Comparison of ENCODE assay signal across 8 cellular contexts in genomic region chr4:76984788-76985211, GRCh38. TPM values are rescaled to one million over a fixed set of nuclear protein-coding genes. Genes with fewer than 3 reads are reported as not detected.
A peak's percentile ranks its signal among the peaks of the same experiment; 100 is the strongest.
DNase-seq lines count a peak whose midpoint lies in the region; ATAC-seq and TF ChIP-seq lines count a peak whose summit lies in the region.
"Had no signal": no experiment of that assay in that cellular context is flagged by ENCODE, and none has a peak within 500 bp of the region (broad histone marks: within the 10 kb centered on the region; RNA-seq: fewer than 3 reads in every experiment).

No MANE protein-coding gene starts in this region.

- no peaks in the 10 kb centered on the region for H3K27me3 ChIP-seq in dorsolateral prefrontal cortex

- H3K36me3 Mint-ChIP-seq in activated CD4-positive, alpha-beta T cell treated with anti-CD3 and anti-CD28 coated beads, Interleukin-2, amount 10 ng/mL, durations not matched to agents 24 days and 14 days (ENCODE audit: low read depth): no peaks in the 10 kb centered on the region

- ATAC-seq in GM19452 (IDR thresholded peaks at IDR 0.05; ENCODE audit: unreplicated experiment): no peak

- WGBS in mesodermal cell (ENCODE audit: insufficient coverage in 2 of 2), 2 experiments: 45 to 68% methylated on average over 2 to 6 of the region's 7 CpGs

- peaks cover 38% of the 10 kb centered on the region for H3K4me1 Mint-ChIP-seq in activated CD4-positive, alpha-beta T cell treated with anti-CD3 and anti-CD28 coated beads, Interleukin-2, amount 10 ng/mL, durations not matched to agents 24 days and 14 days

- peaks cover 20% of the 10 kb centered on the region for H3K27me3 Mint-ChIP-seq in activated CD4-positive, alpha-beta T cell treated with anti-CD3 and anti-CD28 coated beads, Interleukin-2, amount 10 ng/mL, durations not matched to agents 24 days and 14 days

- H3K27ac Mint-ChIP-seq in activated CD4-positive, alpha-beta T cell treated with anti-CD3 and anti-CD28 coated beads, Interleukin-2, amount 10 ng/mL, durations not matched to agents 24 days and 14 days: no peak overlapping the region
- H3K27ac Mint-ChIP-seq: T-helper 2 cell treated with Interferon-gamma antibody and Interleukin-4, amounts not matched to agents 5 μg/mL and 100 μg/mL, for 36 hours had no signal

- peaks cover under 1% of the 10 kb centered on the region for H3K9me3 Mint-ChIP-seq in activated CD4-positive, alpha-beta T cell treated with anti-CD3 and anti-CD28 coated beads, Interleukin-2, amount 10 ng/mL, durations not matched to agents 24 days and 14 days

- TF ChIP-seq CTCF in dorsolateral prefrontal cortex (IDR thresholded peaks at IDR 0.05 in 54 of 56, conservative IDR thresholded peaks at IDR 0.05 in 2 of 56; ENCODE audit: low read depth in 1 of 56, partially characterized antibody in 56 of 56): no peak

- H3K4me1 ChIP-seq in mesodermal cell (ENCODE audit: control insufficient read depth, insufficient read depth, low read length, poor library complexity, severe bottlenecking): peaks cover 69% of the 10 kb centered on the region

- intact Hi-C loops in dorsolateral prefrontal cortex (cut with DNase I): no loop called here
- intact Hi-C loops in activated CD4-positive, alpha-beta T cell treated with anti-CD3 and anti-CD28 coated beads, Interleukin-2, amount 10 ng/mL, durations not matched to agents 24 days and 14 days (cut with micrococcal nuclease): no loop called here

- no peak overlapping the region for H3K4me3 Mint-ChIP-seq in activated CD4-positive, alpha-beta T cell treated with anti-CD3 and anti-CD28 coated beads, Interleukin-2, amount 10 ng/mL, durations not matched to agents 24 days and 14 days

- DNase-seq in M059J (ENCODE audit: low read depth) (peak; percentile 95), dorsolateral prefrontal cortex (peak in 1 of 10 donors; percentile 31), ureter (ENCODE audit: low spot score) (peak; percentile 51), NCI-H2107 treated with DMSO at 0.1 percent for 48 hours (lab: John Stamatoyannopoulos, UW; ENCODE audit: unreplicated experiment) (no peak)
- DNase-seq in activated CD4-positive, alpha-beta T cell treated with anti-CD3 and anti-CD28 coated beads, Interleukin-2, amount 10 ng/mL, durations not matched to agents 24 days and 14 days: no peak

- peak overlapping the region in 3 of 59 donors; percentile 7 to 17 (median 7) for H3K4me3 ChIP-seq in dorsolateral prefrontal cortex
- H3K4me3 ChIP-seq in mesodermal cell (ENCODE audit: extremely low read depth, insufficient read depth, low read length, poor library complexity, severe bottlenecking): no peak overlapping the region

- peak overlapping the region in 36 of 59 donors; percentile 3 to 82 (median 46) for H3K27ac ChIP-seq in dorsolateral prefrontal cortex
- H3K27ac ChIP-seq in mesodermal cell (ENCODE audit: low read depth, low read length, severe bottlenecking): peak overlapping the region; percentile 94

- peaks cover 49% of the 10 kb centered on the region for H3K36me3 ChIP-seq in mesodermal cell (ENCODE audit: control insufficient read depth, insufficient read depth, low read length)

- no peaks in the 10 kb centered on the region for H3K9me3 ChIP-seq in mesodermal cell (ENCODE audit: control insufficient read depth, low read length)

RNA-seq across cellular contexts. Expression of gene SEPTIN11, which starts 35.2 kb away (rescaled TPM):
- 27.4 and 34.0 TPM in 2 replicates for total RNA-seq in M059J (2014; rRNA removed; shearing (Covaris generic))
- total RNA-seq in dorsolateral prefrontal cortex (100 to 1,000 TPM; 109 to 284 (median 200) TPM), ureter (139 TPM)
- 294 TPM for polyA plus RNA-seq in mesodermal cell (2013, experiment 1 of 2)
- 302 TPM for polyA plus RNA-seq in mesodermal cell (2013, experiment 2 of 2)
- 15.4 and 17.0 TPM in 2 replicates for total RNA-seq in activated CD4-positive, alpha-beta T cell treated with anti-CD3 and anti-CD28 coated beads, Interleukin-2, amount 10 ng/mL, durations not matched to agents 24 days and 14 days

Comparison
In these comparisons a context has a peak if more than half of its experiments do, and no peak if none do; other contexts are left out.
1. DNase-seq: peak in M059J (single experiment) and ureter (single experiment); none in NCI-H2107 treated with DMSO at 0.1 percent for 48 hours (single experiment) and activated CD4-positive, alpha-beta T cell treated with anti-CD3 and anti-CD28 coated beads, Interleukin-2, amount 10 ng/mL, durations not matched to agents 24 days and 14 days (single experiment).